8 cellular contexts compared by ENCODE assay signal in genomic region chr1:1724035-1724864, GRCh38. TPM values are rescaled to one million over a fixed set of nuclear protein-coding genes. Genes with fewer than 3 reads are reported as not detected.
DNase-seq lines count a peak whose midpoint lies in the region; ATAC-seq, FAIRE-seq and TF ChIP-seq lines count a peak whose summit lies in the region.
"Not testable (repeated sequence)": the region's sequence is repeated elsewhere in the genome, so short reads cannot be mapped to it uniquely, and the experiment has no call there.

Gene CDK11A (minus strand): TSS chr1:1724357. CDS start chr1:1722818, 1,539 bp downstream.

- H3K4me1 ChIP-seq in left ventricle myocardium inferior; prostate gland (replicated peaks); urinary bladder (ENCODE audit: insufficient read depth): not testable (repeated sequence)

- WGBS in prostate gland: 0% methylated on average over 24 of the region's 78 CpGs
- WGBS in urinary bladder: under 1% methylated on average over 51 of the region's 78 CpGs

- intact Hi-C loops in T-helper 1 cell treated with Interleukin-12 subunit alpha and Interleukin-12 subunit beta and Interleukin-4 antibody, amounts not matched to agents 30 ng/mL and 1 ng/mL, for 36 hours (cut with micrococcal nuclease): loop anchor here (2.0 to 10.0 kb wide), 6 partner anchors 55 to 319 kb away; partner anchors contain the start of genes CDK11B, GNB1, MRPL20 and NADK
- intact Hi-C loops in left ventricle myocardium inferior (cut with micrococcal nuclease); prostate gland (cut with DNase I): not testable (repeated sequence)

- TF ChIP-seq CTCF in left ventricle myocardium inferior (IDR thresholded peaks at IDR 0.05; ENCODE audit: borderline replicate concordance) (peak; percentile 55), prostate gland (IDR thresholded peaks at IDR 0.05) (peak in 3 of 4 experiments; percentile 20 to 63 (median 46))

- H3K27ac ChIP-seq in left ventricle myocardium inferior (replicated peaks) (peak within 1 kb of the TSS; percentile 89), prostate gland (peak within 1 kb of the TSS; percentile 80 to 81), urinary bladder (ENCODE audit: low read depth) (peak within 1 kb of the TSS; percentile 89)

- peaks cover 23% of the 10 kb centered on the region for H3K36me3 ChIP-seq in left ventricle myocardium inferior
- not testable (repeated sequence) for H3K36me3 ChIP-seq in prostate gland; urinary bladder (ENCODE audit: insufficient read depth)

- H3K4me3 ChIP-seq in left ventricle myocardium inferior (peak within 1 kb of the TSS; percentile 71), prostate gland (peak within 1 kb of the TSS; percentile 56 to 61), urinary bladder (ENCODE audit: low read depth, low read length) (peak within 1 kb of the TSS; percentile 58)

- H3K9me3 ChIP-seq in left ventricle myocardium inferior (replicated peaks); prostate gland: not testable (repeated sequence)

- FAIRE-seq in GM12891 (lab: Jason Lieb, UNC): peak; percentile 94

- ATAC-seq in HG02852 (IDR thresholded peaks at IDR 0.05; ENCODE audit: unreplicated experiment): peak; percentile 91

- not testable (repeated sequence) for TF ChIP-seq POLR2A in GM12891 (IDR thresholded peaks at IDR 0.05; ENCODE audit: low read depth, low read length)
- peak; percentile 64 for TF ChIP-seq POLR2A in prostate gland (IDR thresholded peaks at IDR 0.05)

- DNase-seq in GM12891 (ENCODE audit: insufficient read length, low spot score) (peak; percentile 91), NCI-H146 treated with DMSO at 0.1 percent for 48 hours (lab: John Stamatoyannopoulos, UW; ENCODE audit: unreplicated experiment) (peak; percentile 79), amniotic epithelial cell (ENCODE audit: low read depth) (peak; percentile 100), left ventricle myocardium inferior (peak; percentile 96), prostate gland (ENCODE audit: low spot score) (peak; percentile 97)

- not testable (repeated sequence) for H3K27me3 ChIP-seq in left ventricle myocardium inferior (ENCODE audit: low read depth); prostate gland (replicated peaks; ENCODE audit: insufficient read depth)

TF ChIP-seq in GM12891, 5 proteins besides CTCF, POLR2A, EP300 and RAD21:
- peak; percentile 62 for TF ChIP-seq SPI1 (IDR thresholded peaks at IDR 0.05; ENCODE audit: low read depth, low read length)

RNA-seq across cellular contexts. Expression of gene CDK11A, which starts in this region (rescaled TPM):
- polyA plus RNA-seq in GM12891 (2012; ENCODE audit: low read depth, missing spikeins): 30.7 TPM
- total RNA-seq in T-helper 1 cell treated with Interleukin-12 subunit alpha and Interleukin-12 subunit beta and Interleukin-4 antibody, amounts not matched to agents 30 ng/mL and 1 ng/mL, for 36 hours: 98.0 and 103 TPM in 2 replicates
- total RNA-seq in left ventricle myocardium inferior (21.7 TPM), prostate gland (10 to 100 TPM; 31.1 to 47.4 TPM), urinary bladder (15.2 TPM)
- 20.2 TPM for polyA plus RNA-seq in urinary bladder

Comparison
In these comparisons a context has a peak if more than half of its experiments do, and no peak if none do; other contexts are left out.
1. Peak in every context shown above with its lines: DNase-seq, ATAC-seq, H3K4me3 ChIP-seq and H3K27ac ChIP-seq.